9 cellular contexts compared by ENCODE assay signal in genomic region chr4:48138936-48139335, GRCh38. TPM values are rescaled to one million over a fixed set of nuclear protein-coding genes. Genes with fewer than 3 reads are reported as not detected.
DNase-seq lines count a peak whose midpoint lies in the region; ATAC-seq and TF ChIP-seq lines count a peak whose summit lies in the region.
"Had no signal": no experiment of that assay in that cellular context is flagged by ENCODE, and none has a peak within 500 bp of the region (broad histone marks: within the 10 kb centered on the region; RNA-seq: fewer than 3 reads in every experiment).

No MANE protein-coding gene starts in this region.

- no peaks in the 10 kb centered on the region for H3K27me3 ChIP-seq in CD4-positive, alpha-beta T cell (ENCODE audit: control insufficient read depth, insufficient read depth, low read length)
- no peaks in the 10 kb centered on the region for H3K27me3 ChIP-seq in breast epithelium
- H3K27me3 ChIP-seq: SJSA1 had no signal

- peak; percentile 54 for ATAC-seq in CD4-positive, alpha-beta T cell (ENCODE audit: poor library complexity)
- ATAC-seq in GM18909 (IDR thresholded peaks at IDR 0.05; ENCODE audit: poor library complexity, unreplicated experiment), result peak; percentile 88
- ATAC-seq in HG02885 (IDR thresholded peaks at IDR 0.05; ENCODE audit: poor library complexity, unreplicated experiment), result peak; percentile 82
- ATAC-seq in T-cell (replicated peaks in 1 of 4), result peak; percentile 55 to 82 (median 66)

- H3K9me3 Mint-ChIP-seq in CD4-positive, alpha-beta T cell, result no peaks in the 10 kb centered on the region
- H3K9me3 Mint-ChIP-seq in T-cell, result no peaks in the 10 kb centered on the region

- CTCF ChIA-PET in CD4-positive, alpha-beta T cell (lab: Charles Lee), result interaction anchor here (1.5 to 5.6 kb wide), 4 partner anchors 10 to 105 kb away, joined by 3 to 70 read pairs (median 7); no protein-coding TSS in a partner anchor
- CTCF ChIA-PET in T-cell (lab: Charles Lee), result interaction anchor here (0.5 to 3.9 kb wide), 17 partner anchors 7 to 779 kb away, joined by 3 to 77 read pairs (median 4); no protein-coding TSS in a partner anchor

- H3K9me3 ChIP-seq in CD4-positive, alpha-beta T cell (ENCODE audit: control insufficient read depth, low read length), result no peaks in the 10 kb centered on the region
- no peaks in the 10 kb centered on the region for H3K9me3 ChIP-seq in breast epithelium
- H3K9me3 ChIP-seq: SJSA1 had no signal

- POLR2A ChIA-PET in CD4-positive, alpha-beta T cell (lab: Charles Lee), result interaction anchor here (0.6 to 5.5 kb wide), 14 partner anchors 10 to 641 kb away, joined by 3 to 125 read pairs (median 4); partner anchors contain the start of genes FRYL, NFXL1 and SLAIN2
- POLR2A ChIA-PET in T-cell (lab: Charles Lee), result interaction anchor here (0.8 to 1.1 kb wide), 4 partner anchors 8 to 52 kb away, joined by 3 to 4 read pairs (median 3); no protein-coding TSS in a partner anchor

- DNase-seq in CD4-positive, alpha-beta T cell, result peak in 3 of 10 experiments; percentile 14 to 44 (median 34)
- DNase-seq in T-cell, result peak in 30 of 34 experiments; percentile 14 to 75 (median 44)
- no peak for DNase-seq in NCI-H748 (lab: John Stamatoyannopoulos, UW; ENCODE audit: unreplicated experiment)
- DNase-seq in midbrain (lab: John Stamatoyannopoulos, UW), result no peak
- no peak for DNase-seq in breast epithelium (ENCODE audit: low spot score in 2 of 2)
- DNase-seq in activated effector memory CD4-positive, alpha-beta T cell treated with anti-CD3 and anti-CD28 coated beads, Interleukin-2, amount 50 U/mL, for 16 hours, result no peak

- no peaks in the 10 kb centered on the region for H3K36me3 ChIP-seq in breast epithelium
- H3K36me3 ChIP-seq: SJSA1 had no signal

- no peaks in the 10 kb centered on the region for H3K27me3 Mint-ChIP-seq in CD4-positive, alpha-beta T cell
- H3K27me3 Mint-ChIP-seq in T-cell, result no peaks in the 10 kb centered on the region

- H3K27ac ChIP-seq in CD4-positive, alpha-beta T cell (ENCODE audit: low read depth, low read length), result peak overlapping the region; percentile 64
- H3K27ac ChIP-seq in breast epithelium, result no peak overlapping the region
- H3K27ac ChIP-seq: SJSA1 had no signal

- no peak overlapping the region for H3K4me3 ChIP-seq in breast epithelium
- H3K4me3 ChIP-seq: SJSA1 had no signal

- intact Hi-C loops in CD4-positive, alpha-beta T cell (cut with DNase I, micrococcal nuclease), result loop anchor here (1.0 to 10.0 kb wide), 6 partner anchors 11 to 766 kb away; partner anchors contain the start of genes SLAIN2 (in 2 of the 2), NFXL1 (in 1 of the 2) and OCIAD2 (in 1 of the 2)
- intact Hi-C loops in breast epithelium (cut with DNase I; ENCODE audit: low total_unique reads), result no loop called here

- H3K4me1 Mint-ChIP-seq in CD4-positive, alpha-beta T cell (ENCODE audit: low read depth), result peaks cover 73% of the 10 kb centered on the region
- peaks cover 71 to 74% (median 72%) of the 10 kb centered on the region in 3 donors for H3K4me1 Mint-ChIP-seq in T-cell

- no peak for TF ChIP-seq POLR2A in breast epithelium (IDR thresholded peaks at IDR 0.05)

- no peak for TF ChIP-seq CTCF in CD4-positive, alpha-beta T cell (IDR thresholded peaks at IDR 0.05)
- TF ChIP-seq CTCF in breast epithelium (IDR thresholded peaks at IDR 0.05), result no peak

- H3K27ac Mint-ChIP-seq in CD4-positive, alpha-beta T cell, result peak overlapping the region; percentile 88
- H3K27ac Mint-ChIP-seq in T-cell, result peak overlapping the region; percentile 98 to 99

- peaks cover 3% of the 10 kb centered on the region for H3K36me3 Mint-ChIP-seq in CD4-positive, alpha-beta T cell (ENCODE audit: low read depth)
- H3K36me3 Mint-ChIP-seq in T-cell, result no peaks in the 10 kb centered on the region

- H3K4me1 ChIP-seq in breast epithelium, result no peaks in the 10 kb centered on the region
- H3K4me1 ChIP-seq: SJSA1 had no signal

- H3K4me3 Mint-ChIP-seq in CD4-positive, alpha-beta T cell, result peak overlapping the region; percentile 47
- peak overlapping the region; percentile 51 to 74 (median 71) for H3K4me3 Mint-ChIP-seq in T-cell

RNA-seq across cellular contexts. Expression of gene TXK, which starts 4.9 kb away (rescaled TPM):
- 10 to 100 TPM; 67.0 to 69.9 TPM for total RNA-seq in CD4-positive, alpha-beta T cell
- 100 to 1,000 TPM in 1 of 5 donors, 10 to 100 TPM in 4; 55.3 to 161 (median 77.9) TPM for total RNA-seq in T-cell
- total RNA-seq in breast epithelium, result 1 to 10 TPM; 1.6 to 3.4 (median 3.2) TPM

Comparison
In these comparisons a context has a peak if more than half of its experiments do, and no peak if none do; other contexts are left out.
1. DNase-seq: peak in T-cell (30 of 34); none in NCI-H748 (single experiment), midbrain (single experiment), breast epithelium (0 of 2) and activated effector memory CD4-positive, alpha-beta T cell treated with anti-CD3 and anti-CD28 coated beads, Interleukin-2, amount 50 U/mL, for 16 hours (single experiment).
2. RNA of gene TXK, which starts 4.9 kb away (total RNA-seq): 55.3 to 161 TPM in T-cell and 67.0 to 69.9 TPM in CD4-positive, alpha-beta T cell; 1.6 to 3.4 TPM in breast epithelium; every median in the first group is over 10 times any median in the second.
3. Peak in every context shown above with its lines, with median percentiles within 50 percentile points of each other: ATAC-seq.